Comparison of ENCODE assay signal across 23 cellular contexts in genomic region chr2:191069606-191070005, GRCh38. TPM values are rescaled to one million over a fixed set of nuclear protein-coding genes. Genes with fewer than 3 reads are reported as not detected.
DNase-seq lines count a peak whose midpoint lies in the region; ATAC-seq, FAIRE-seq and TF ChIP-seq lines count a peak whose summit lies in the region.
"Had no signal": no experiment of that assay in that cellular context is flagged by ENCODE, and none has a peak within 500 bp of the region (broad histone marks: within the 10 kb centered on the region; RNA-seq: fewer than 3 reads in every experiment).

No MANE protein-coding gene starts in this region.

- no peak for DNase-seq in activated CD8-positive, alpha-beta memory T cell treated with anti-CD3 and anti-CD28 coated beads, Interleukin-2, amount 10 ng/mL, durations not matched to agents 7 days and 5 days
- DNase-seq in activated CD8-positive, alpha-beta memory T cell treated with anti-CD3 and anti-CD28 coated beads for 24 hours, result no peak
- DNase-seq in H54 (ENCODE audit: insufficient read length, low spot score), result no peak
- no peak for DNase-seq in activated T-helper 1 cell treated with anti-CD3 and anti-CD28 coated beads, Interleukin-12 subunit alpha, Interleukin-12 subunit beta, Interleukin-2, Interleukin-4 antibody, amounts not matched to agents 30 ng/mL and 10 ng/mL and 1 ng/mL, durations not matched to agents 14 hours and 24 hours and 36 hours (ENCODE audit: low spot score)
- no peak for DNase-seq in naive thymus-derived CD4-positive, alpha-beta T cell
- no peak for DNase-seq in NCI-H146 (lab: John Stamatoyannopoulos, UW)
- DNase-seq in NCI-H2171 (lab: John Stamatoyannopoulos, UW), result no peak
- DNase-seq: activated B cell treated with CpG ODN at 0.5 μM for 24 hours, amniotic stem cell, brain microvascular endothelial cell, H9, IMR-90, left lung, mesendoderm, NCI-H1092, NCI-H187, NCI-H524 treated with DMSO at 0.1 percent for 48 hours, retina, Right ventricle myocardium superior, tibial artery had no signal

- no peaks in the 10 kb centered on the region for H3K27me3 Mint-ChIP-seq in activated CD8-positive, alpha-beta memory T cell treated with anti-CD3 and anti-CD28 coated beads, Interleukin-2, amount 10 ng/mL, durations not matched to agents 7 days and 5 days
- H3K27me3 Mint-ChIP-seq in activated T-helper 1 cell treated with anti-CD3 and anti-CD28 coated beads, Interleukin-12 subunit alpha, Interleukin-12 subunit beta, Interleukin-2, Interleukin-4 antibody, amounts not matched to agents 30 ng/mL and 10 ng/mL and 1 ng/mL, durations not matched to agents 14 hours and 24 hours and 36 hours (ENCODE audit: insufficient read depth), result no peaks in the 10 kb centered on the region
- no peaks in the 10 kb centered on the region for H3K27me3 Mint-ChIP-seq in naive thymus-derived CD4-positive, alpha-beta T cell
- H3K27me3 Mint-ChIP-seq: activated B cell treated with CpG ODN at 0.5 μM for 24 hours had no signal

- H3K27me3 ChIP-seq in naive thymus-derived CD4-positive, alpha-beta T cell (ENCODE audit: control insufficient read depth in 2 of 2, insufficient read depth in 2 of 2, low read length in 2 of 2), result no peaks in the 10 kb centered on the region
- H3K27me3 ChIP-seq: brain microvascular endothelial cell, left lung, tibial artery had no signal

- TF ChIP-seq POLR2A in H54 (IDR thresholded peaks at IDR 0.05; ENCODE audit: low read depth, low read length), result no peak

- H3K4me3 ChIP-seq in naive thymus-derived CD4-positive, alpha-beta T cell (ENCODE audit: low read length), result no peak overlapping the region
- H3K4me3 ChIP-seq: A549, left lung, skin epidermis, tibial artery had no signal

- H3K36me3 ChIP-seq in naive thymus-derived CD4-positive, alpha-beta T cell (ENCODE audit: control insufficient read depth in 2 of 3, insufficient read depth in 3 of 3, low read length in 3 of 3), result peaks cover 0 to 14% (median 8%) of the 10 kb centered on the region in 3 experiments
- H3K36me3 ChIP-seq: brain microvascular endothelial cell, left lung, tibial artery had no signal

- H3K9me3 Mint-ChIP-seq in activated CD8-positive, alpha-beta memory T cell treated with anti-CD3 and anti-CD28 coated beads, Interleukin-2, amount 10 ng/mL, durations not matched to agents 7 days and 5 days (ENCODE audit: low read depth), result no peaks in the 10 kb centered on the region
- no peaks in the 10 kb centered on the region for H3K9me3 Mint-ChIP-seq in activated T-helper 1 cell treated with anti-CD3 and anti-CD28 coated beads, Interleukin-12 subunit alpha, Interleukin-12 subunit beta, Interleukin-2, Interleukin-4 antibody, amounts not matched to agents 30 ng/mL and 10 ng/mL and 1 ng/mL, durations not matched to agents 14 hours and 24 hours and 36 hours
- H3K9me3 Mint-ChIP-seq in naive thymus-derived CD4-positive, alpha-beta T cell, result peaks cover 0 to 4% (median 0%) of the 10 kb centered on the region in 11 donors
- H3K9me3 Mint-ChIP-seq: activated B cell treated with CpG ODN at 0.5 μM for 24 hours, H9 had no signal

- CTCF ChIA-PET in activated CD8-positive, alpha-beta memory T cell treated with anti-CD3 and anti-CD28 coated beads, Interleukin-2, amount 10 ng/mL, durations not matched to agents 7 days and 5 days (lab: Charles Lee), result interaction anchor here (0.8 to 2.5 kb wide), 4 partner anchors 15 to 86 kb away, joined by 3 to 10 read pairs (median 6); no protein-coding TSS in a partner anchor
- CTCF ChIA-PET in naive thymus-derived CD4-positive, alpha-beta T cell (lab: Charles Lee), result interaction anchor here (3.4 kb wide), 1 partner anchor 17 kb away, joined by 17 read pairs; no protein-coding TSS in a partner anchor

- peaks cover 55% of the 10 kb centered on the region for H3K4me1 Mint-ChIP-seq in activated CD8-positive, alpha-beta memory T cell treated with anti-CD3 and anti-CD28 coated beads, Interleukin-2, amount 10 ng/mL, durations not matched to agents 7 days and 5 days
- H3K4me1 Mint-ChIP-seq in activated T-helper 1 cell treated with anti-CD3 and anti-CD28 coated beads, Interleukin-12 subunit alpha, Interleukin-12 subunit beta, Interleukin-2, Interleukin-4 antibody, amounts not matched to agents 30 ng/mL and 10 ng/mL and 1 ng/mL, durations not matched to agents 14 hours and 24 hours and 36 hours (ENCODE audit: low read depth), result peaks cover 72% of the 10 kb centered on the region
- H3K4me1 Mint-ChIP-seq in naive thymus-derived CD4-positive, alpha-beta T cell, result peaks cover 38 to 76% (median 68%) of the 10 kb centered on the region in 7 donors
- H3K4me1 Mint-ChIP-seq: activated B cell treated with CpG ODN at 0.5 μM for 24 hours had no signal

- peak overlapping the region; percentile 62 for H3K4me3 Mint-ChIP-seq in activated CD8-positive, alpha-beta memory T cell treated with anti-CD3 and anti-CD28 coated beads, Interleukin-2, amount 10 ng/mL, durations not matched to agents 7 days and 5 days
- peak overlapping the region; percentile 75 for H3K4me3 Mint-ChIP-seq in activated T-helper 1 cell treated with anti-CD3 and anti-CD28 coated beads, Interleukin-12 subunit alpha, Interleukin-12 subunit beta, Interleukin-2, Interleukin-4 antibody, amounts not matched to agents 30 ng/mL and 10 ng/mL and 1 ng/mL, durations not matched to agents 14 hours and 24 hours and 36 hours
- peak overlapping the region in 4 of 10 donors; percentile 13 to 73 (median 35) for H3K4me3 Mint-ChIP-seq in naive thymus-derived CD4-positive, alpha-beta T cell
- H3K4me3 Mint-ChIP-seq: activated B cell treated with CpG ODN at 0.5 μM for 24 hours, H9 had no signal

- H3K27ac ChIP-seq in naive thymus-derived CD4-positive, alpha-beta T cell (ENCODE audit: low read depth, low read length), result peak overlapping the region; percentile 59
- H3K27ac ChIP-seq: A549, brain microvascular endothelial cell, left lung, skin epidermis, tibial artery had no signal

- no peaks in the 10 kb centered on the region for H3K9me3 ChIP-seq in naive thymus-derived CD4-positive, alpha-beta T cell (ENCODE audit: control insufficient read depth in 2 of 3, low read length in 3 of 3)
- H3K9me3 ChIP-seq: A549, left lung, tibial artery had no signal

- peaks cover 65% of the 10 kb centered on the region for H3K36me3 Mint-ChIP-seq in activated CD8-positive, alpha-beta memory T cell treated with anti-CD3 and anti-CD28 coated beads, Interleukin-2, amount 10 ng/mL, durations not matched to agents 7 days and 5 days
- H3K36me3 Mint-ChIP-seq in activated T-helper 1 cell treated with anti-CD3 and anti-CD28 coated beads, Interleukin-12 subunit alpha, Interleukin-12 subunit beta, Interleukin-2, Interleukin-4 antibody, amounts not matched to agents 30 ng/mL and 10 ng/mL and 1 ng/mL, durations not matched to agents 14 hours and 24 hours and 36 hours (ENCODE audit: low read depth), result peaks cover 49% of the 10 kb centered on the region
- H3K36me3 Mint-ChIP-seq in naive thymus-derived CD4-positive, alpha-beta T cell, result peaks cover under 1 to 53% (median 44%) of the 10 kb centered on the region in 5 donors

- FAIRE-seq in H54 (lab: Jason Lieb, UNC), result peak; percentile 23
- FAIRE-seq: A549 had no signal

- intact Hi-C loops in activated T-helper 1 cell treated with anti-CD3 and anti-CD28 coated beads, Interleukin-12 subunit alpha, Interleukin-12 subunit beta, Interleukin-2, Interleukin-4 antibody, amounts not matched to agents 30 ng/mL and 10 ng/mL and 1 ng/mL, durations not matched to agents 14 hours and 24 hours and 36 hours (cut with micrococcal nuclease), result no loop called here
- intact Hi-C loops in naive thymus-derived CD4-positive, alpha-beta T cell (cut with micrococcal nuclease), result loop anchor here (1.0 to 5.0 kb wide), 2 partner anchors 9 to 608 kb away; partner anchors contain the start of gene NABP1 (in 1 of the 2)

- peaks cover 28 to 36% of the 10 kb centered on the region in 2 donors for H3K4me1 ChIP-seq in naive thymus-derived CD4-positive, alpha-beta T cell (ENCODE audit: control insufficient read depth in 2 of 2, insufficient read depth in 2 of 2, low read length in 2 of 2)
- H3K4me1 ChIP-seq: A549 had no signal

- H3K27ac Mint-ChIP-seq in activated CD8-positive, alpha-beta memory T cell treated with anti-CD3 and anti-CD28 coated beads, Interleukin-2, amount 10 ng/mL, durations not matched to agents 7 days and 5 days, result peak overlapping the region; percentile 82
- H3K27ac Mint-ChIP-seq in activated T-helper 1 cell treated with anti-CD3 and anti-CD28 coated beads, Interleukin-12 subunit alpha, Interleukin-12 subunit beta, Interleukin-2, Interleukin-4 antibody, amounts not matched to agents 30 ng/mL and 10 ng/mL and 1 ng/mL, durations not matched to agents 14 hours and 24 hours and 36 hours, result peak overlapping the region; percentile 80
- H3K27ac Mint-ChIP-seq in naive thymus-derived CD4-positive, alpha-beta T cell, result peak overlapping the region; percentile 55 to 92 (median 88)
- H3K27ac Mint-ChIP-seq: activated B cell treated with CpG ODN at 0.5 μM for 24 hours had no signal

- POLR2A ChIA-PET in naive thymus-derived CD4-positive, alpha-beta T cell (lab: Charles Lee), result interaction anchor here (0.8 to 1.0 kb wide), 2 partner anchors 46 to 80 kb away, joined by 4 to 8 read pairs; no protein-coding TSS in a partner anchor

- no peak for ATAC-seq in activated CD8-positive, alpha-beta memory T cell treated with anti-CD3 and anti-CD28 coated beads, Interleukin-2, amount 10 ng/mL, durations not matched to agents 7 days and 5 days
- no peak for ATAC-seq in naive thymus-derived CD4-positive, alpha-beta T cell
- ATAC-seq in GM19455 (IDR thresholded peaks at IDR 0.05; ENCODE audit: unreplicated experiment), result no peak
- ATAC-seq: A549, left lung had no signal

RNA-seq across cellular contexts. Expression of gene STAT1, which starts 55.6 kb away (rescaled TPM):
- total RNA-seq in activated CD8-positive, alpha-beta memory T cell treated with anti-CD3 and anti-CD28 coated beads, Interleukin-2, amount 10 ng/mL, durations not matched to agents 7 days and 5 days, result 100 to 1,000 TPM; 385 to 515 TPM
- 129 and 136 TPM in 2 replicates for total RNA-seq in activated T-helper 1 cell treated with anti-CD3 and anti-CD28 coated beads, Interleukin-12 subunit alpha, Interleukin-12 subunit beta, Interleukin-2, Interleukin-4 antibody, amounts not matched to agents 30 ng/mL and 10 ng/mL and 1 ng/mL, durations not matched to agents 14 hours and 24 hours and 36 hours
- 1,000 to 10,000 TPM in 1 of 5 experiments, 10 to 100 TPM in 4; 74.1 to 1,177 (median 89.6) TPM for total RNA-seq in naive thymus-derived CD4-positive, alpha-beta T cell
- 100 to 1,000 TPM; 221 to 244 TPM for polyA plus RNA-seq in naive thymus-derived CD4-positive, alpha-beta T cell
